ENCODE assay signal across 26 cellular contexts in the genomic region with DNA sequence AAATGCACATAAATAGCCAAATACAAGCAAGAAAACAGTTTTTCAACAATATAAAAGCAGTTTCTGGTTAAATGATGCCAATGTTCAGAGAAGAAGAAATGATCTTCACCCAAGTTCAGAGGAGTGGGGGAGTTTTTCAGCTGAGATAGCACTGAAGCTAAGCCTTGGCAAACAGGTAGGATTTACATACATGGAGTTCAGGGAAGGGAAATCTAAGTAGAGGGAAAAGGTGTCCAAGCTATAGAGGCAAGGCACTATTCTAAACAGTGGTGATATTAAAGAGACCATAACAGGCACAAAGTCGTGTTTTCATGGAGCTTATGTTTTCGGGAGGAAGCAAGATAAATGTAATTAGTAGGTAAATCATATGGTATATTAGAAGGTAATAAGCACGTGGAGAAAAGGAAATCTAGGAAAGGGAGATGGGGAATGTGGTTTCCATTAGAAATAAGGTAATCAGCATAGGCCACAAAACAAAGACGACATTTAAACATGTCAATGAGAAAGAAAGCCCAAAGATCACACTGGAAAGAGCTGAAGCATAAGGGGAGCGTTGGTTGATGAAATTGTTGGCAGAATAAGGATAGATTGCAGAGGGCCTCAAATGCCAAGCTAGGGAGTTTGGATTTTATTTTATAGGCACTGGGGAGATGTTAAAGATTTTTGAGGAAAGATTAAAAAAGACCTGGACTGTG.
"Had no signal": no experiment of that assay in that cellular context is flagged by ENCODE, and none has a peak within 500 bp of the region (broad histone marks: within the 10 kb centered on the region; RNA-seq: fewer than 3 reads in every experiment).

No MANE protein-coding gene starts in this region.

- H3K27ac ChIP-seq: adrenal gland, body of pancreas, epithelial cell of prostate, heart left ventricle, VCaP had no signal

- H3K4me3 ChIP-seq: adrenal gland, body of pancreas, heart left ventricle had no signal

- FAIRE-seq: colon, endometrium, endothelial cell of umbilical vein had no signal

- H3K27me3 ChIP-seq: adrenal gland, body of pancreas, heart left ventricle had no signal

- H3K9me3 ChIP-seq: body of pancreas had no signal

- H3K4me1 ChIP-seq: adrenal gland, heart left ventricle had no signal

- DNase-seq: activated B cell treated with CpG ODN at 0.5 μM for 24 hours; activated CD4-positive, alpha-beta T cell treated with anti-CD3 and anti-CD28 coated beads for 48 hours; activated CD4-positive, alpha-beta T cell treated with anti-CD3 and anti-CD28 coated beads, Interleukin-2, amount 50 U/mL, for 1 hour; activated CD4-positive, alpha-beta T cell treated with anti-CD3 and anti-CD28 coated beads, Interleukin-2, amount 50 U/mL, for 48 hours; activated CD8-positive, alpha-beta memory T cell treated with anti-CD3 and anti-CD28 coated beads for 24 hours; activated CD8-positive, alpha-beta T cell treated with anti-CD3 and anti-CD28 coated beads for 36 hours; activated effector memory CD4-positive, alpha-beta T cell treated with anti-CD3 and anti-CD28 coated beads, Interleukin-2, amount 50 U/mL, for 16 hours; activated naive CD4-positive, alpha-beta T cell treated with anti-CD3 and anti-CD28 coated beads for 36 hours; activated naive CD8-positive, alpha-beta T cell treated with anti-CD3 and anti-CD28 coated beads for 36 hours; activated naive CD8-positive, alpha-beta T cell treated with anti-CD3 and anti-CD28 coated beads, Interleukin-2, amount 50 U/mL, for 24 hours; activated T-cell treated with anti-CD3 and anti-CD28 coated beads, Interleukin-2, amount 50 U/mL, for 4 hours; adrenal gland; amygdala; aorta; body of pancreas; caudate nucleus; effector CD8-positive, alpha-beta T cell; foreskin fibroblast; glutamatergic neuron; heart left ventricle; T-helper 2 cell had no signal

- H3K36me3 ChIP-seq: adrenal gland, heart left ventricle had no signal
